In genomic region chr4:118171381-118171780, GRCh38 we compare ENCODE assay signal across 1 cellular context.
TF ChIP-seq lines count a peak whose summit lies in the region.

No MANE protein-coding gene starts in this region.

TF ChIP-seq in GM23338, 12 proteins besides CTCF, POLR2A, EP300 and RAD21:
- TF ChIP-seq REST (IDR thresholded peaks at IDR 0.05; ENCODE audit: unreplicated experiment) = no peak
- no peak for TF ChIP-seq ZNF114 (CRISPR knock-in tag; IDR thresholded peaks at IDR 0.05)
- TF ChIP-seq ZNF462 (CRISPR knock-in tag; IDR thresholded peaks at IDR 0.05) = no peak
- no peak for TF ChIP-seq NANOG (IDR thresholded peaks at IDR 0.05; ENCODE audit: borderline replicate concordance)
- TF ChIP-seq POLR2AphosphoS5 (IDR thresholded peaks at IDR 0.05; ENCODE audit: low read depth) = no peak
- TF ChIP-seq ETS1 (IDR thresholded peaks at IDR 0.05) = no peak
- TF ChIP-seq CREB1 (CRISPR knock-in tag; IDR thresholded peaks at IDR 0.05; ENCODE audit: low read depth) = no peak
- TF ChIP-seq EZH2phosphoT487 (IDR thresholded peaks at IDR 0.05; ENCODE audit: unreplicated experiment) = no peak
- no peak for TF ChIP-seq ZNF331 (CRISPR knock-in tag; IDR thresholded peaks at IDR 0.05; ENCODE audit: low read depth)
- no peak for TF ChIP-seq EZH2 (IDR thresholded peaks at IDR 0.05; ENCODE audit: low read depth, unreplicated experiment)
- TF ChIP-seq STAT1 (IDR thresholded peaks at IDR 0.05; ENCODE audit: unreplicated experiment) = no peak
- no peak for TF ChIP-seq JUNB (IDR thresholded peaks at IDR 0.05; ENCODE audit: unreplicated experiment)
